Comparison of ENCODE assay signal across 14 cellular contexts in genomic region chr15:71493526-71493925, GRCh38.
DNase-seq lines count a peak whose midpoint lies in the region; ATAC-seq and TF ChIP-seq lines count a peak whose summit lies in the region.
"Had no signal": no experiment of that assay in that cellular context is flagged by ENCODE, and none has a peak within 500 bp of the region (broad histone marks: within the 10 kb centered on the region; RNA-seq: fewer than 3 reads in every experiment).

No MANE protein-coding gene starts in this region.

- H3K4me3 Mint-ChIP-seq in progenitor cell of endocrine pancreas (ENCODE audit: low read depth) (no peak overlapping the region), neural progenitor cell (no peak overlapping the region), endodermal cell (no peak overlapping the region)
- H3K4me3 Mint-ChIP-seq: CD14-positive monocyte; CD8-positive, alpha-beta T cell had no signal

- H3K18ac ChIP-seq in IMR-90 (ENCODE audit: low read depth, low read length) = no peak overlapping the region

- H3K27ac ChIP-seq in IMR-90 (ENCODE audit: insufficient read depth, low read length) (no peak overlapping the region), heart left ventricle (peak overlapping the region in 4 of 12 donors; percentile 53 to 76 (median 70)), right atrium auricular region (peak overlapping the region; percentile 51 to 78), neural progenitor cell (no peak overlapping the region), endodermal cell (ENCODE audit: low read depth, low read length) (no peak overlapping the region)

- H3K9me3 ChIP-seq in IMR-90 (ENCODE audit: control insufficient read depth, insufficient read depth, low read length) (no peaks in the 10 kb centered on the region), heart left ventricle (peaks cover 0 to 10% (median 0%) of the 10 kb centered on the region in 12 donors), right atrium auricular region (peaks cover 0 to 4% of the 10 kb centered on the region in 2 donors), mucosa of descending colon (no peaks in the 10 kb centered on the region), neural progenitor cell (ENCODE audit: low read depth) (no peaks in the 10 kb centered on the region), endodermal cell (ENCODE audit: control insufficient read depth, low read length) (no peaks in the 10 kb centered on the region)

- ATAC-seq in IMR-90 (ENCODE audit: low read depth) (no peak), heart left ventricle (peak in 3 of 4 donors; percentile 40 to 61 (median 48)), mucosa of descending colon (peak; percentile 33)
- ATAC-seq: CD8-positive, alpha-beta T cell had no signal

- no peak for TF ChIP-seq RAD21 in IMR-90 (IDR thresholded peaks at IDR 0.05; ENCODE audit: low read length)

- H3K4me2 ChIP-seq in IMR-90 (ENCODE audit: low read depth, low read length) (no peak overlapping the region), neural progenitor cell (no peak overlapping the region)

- H2BK5ac ChIP-seq in IMR-90 (ENCODE audit: low read depth, low read length, poor library complexity, severe bottlenecking) = no peak overlapping the region

- H4K20me1 ChIP-seq in IMR-90 (ENCODE audit: insufficient read depth, low read length) (peaks cover 3% of the 10 kb centered on the region; the same call in 1 of the 2 replicates), neural progenitor cell (ENCODE audit: low read depth) (no peaks in the 10 kb centered on the region)

- intact Hi-C loops in IMR-90 (cut with micrococcal nuclease) (no loop called here), heart left ventricle (cut with DNase I) (loop anchor here in 1 of 10 donors (5.0 kb wide), 1 partner anchor 36 kb away; no protein-coding TSS in a partner anchor), mucosa of descending colon (cut with DNase I, micrococcal nuclease) (no loop called here)

- H3K79me1 ChIP-seq in IMR-90 (ENCODE audit: low read depth in 1 of 2, low read length in 2 of 2) = peaks cover 0 to 13% of the 10 kb centered on the region in 2 experiments; a peak in 1 of 4 replicates

- H3K4me1 Mint-ChIP-seq in progenitor cell of endocrine pancreas (ENCODE audit: low read depth) = no peaks in the 10 kb centered on the region
- no peaks in the 10 kb centered on the region for H3K4me1 Mint-ChIP-seq in neural progenitor cell
- no peaks in the 10 kb centered on the region for H3K4me1 Mint-ChIP-seq in endodermal cell
- H3K4me1 Mint-ChIP-seq: CD14-positive monocyte had no signal

- no peak overlapping the region for H4K91ac ChIP-seq in IMR-90 (ENCODE audit: insufficient read depth, low read depth, low read length)

- H3K14ac ChIP-seq in IMR-90 (replicated peaks; ENCODE audit: low read depth, low read length) = no peak overlapping the region

- H3K27me3 Mint-ChIP-seq in progenitor cell of endocrine pancreas (peaks cover 16% of the 10 kb centered on the region), neural progenitor cell (ENCODE audit: insufficient read depth, low read depth) (peaks cover 4% of the 10 kb centered on the region), endodermal cell (ENCODE audit: insufficient read depth) (no peaks in the 10 kb centered on the region)

- no peak for TF ChIP-seq POLR2A in IMR-90 (IDR thresholded peaks at IDR 0.05; ENCODE audit: low read depth, low read length)
- no peak for TF ChIP-seq POLR2A in heart left ventricle (IDR thresholded peaks at IDR 0.05)

- H2BK120ac ChIP-seq in IMR-90 (ENCODE audit: low read depth, low read length) = no peak overlapping the region

- H4K8ac ChIP-seq in IMR-90 (ENCODE audit: low read depth in 2 of 2, low read length in 2 of 2) = no peak overlapping the region

- 70% methylated on average over 4 of the region's 5 CpGs; no CpG with 5 or more reads in 1 of the 2 experiments for WGBS in IMR-90 (ENCODE audit: extremely low coverage in 2 of 2, insufficient read length in 1 of 2), 2 experiments
- 64 to 82% (median 72%) methylated on average over 5 of the region's 5 CpGs for WGBS in heart left ventricle, 4 donors
- 93 to 96% methylated on average over 4 to 5 of the region's 5 CpGs for WGBS in endodermal cell (ENCODE audit: insufficient coverage in 1 of 2, insufficient read length in 1 of 2), 2 experiments

- H3K9ac ChIP-seq in IMR-90 (ENCODE audit: low read depth, low read length) (no peak overlapping the region), neural progenitor cell (no peak overlapping the region), endodermal cell (ENCODE audit: extremely low read depth, low read length, poor library complexity, severe bottlenecking) (no peak overlapping the region)

- H2BK15ac ChIP-seq in IMR-90 (ENCODE audit: low read depth, low read length) = no peak overlapping the region

- TF ChIP-seq CTCF in IMR-90 (conservative IDR thresholded peaks at IDR 0.05; ENCODE audit: low read depth, low read length) (no peak), heart left ventricle (IDR thresholded peaks at IDR 0.05) (no peak), right atrium auricular region (IDR thresholded peaks at IDR 0.05) (no peak), mucosa of descending colon (IDR thresholded peaks at IDR 0.05) (no peak), progenitor cell of endocrine pancreas (IDR thresholded peaks at IDR 0.05; ENCODE audit: unreplicated experiment) (no peak), neural progenitor cell (IDR thresholded peaks at IDR 0.05) (no peak), endodermal cell (conservative IDR thresholded peaks at IDR 0.05) (no peak)

- no peaks in the 10 kb centered on the region for H3K36me3 Mint-ChIP-seq in progenitor cell of endocrine pancreas (ENCODE audit: insufficient read depth)
- no peaks in the 10 kb centered on the region for H3K36me3 Mint-ChIP-seq in neural progenitor cell
- no peaks in the 10 kb centered on the region for H3K36me3 Mint-ChIP-seq in endodermal cell (ENCODE audit: low read depth)
- H3K36me3 Mint-ChIP-seq: CD14-positive monocyte; CD8-positive, alpha-beta T cell had no signal

- no peaks in the 10 kb centered on the region for H3K79me2 ChIP-seq in neural progenitor cell (ENCODE audit: low read depth)

- H2AK5ac ChIP-seq in IMR-90 (ENCODE audit: low read depth, low read length) = no peak overlapping the region

- peaks cover 3% of the 10 kb centered on the region for H3K9me3 Mint-ChIP-seq in progenitor cell of endocrine pancreas (ENCODE audit: low read depth)
- H3K9me3 Mint-ChIP-seq in neural progenitor cell = no peaks in the 10 kb centered on the region
- peaks cover 4% of the 10 kb centered on the region for H3K9me3 Mint-ChIP-seq in endodermal cell

- H3K27me3 ChIP-seq in IMR-90 (ENCODE audit: control insufficient read depth, insufficient read depth, low read length) (no peaks in the 10 kb centered on the region), heart left ventricle (no peaks in the 10 kb centered on the region), right atrium auricular region (no peaks in the 10 kb centered on the region), neural progenitor cell (no peaks in the 10 kb centered on the region), endodermal cell (ENCODE audit: control insufficient read depth, insufficient read depth, low read length, poor library complexity, severe bottlenecking) (no peaks in the 10 kb centered on the region)

- no peak overlapping the region for H3K56ac ChIP-seq in IMR-90 (ENCODE audit: extremely low read depth, insufficient read depth, low read length)

- no peak overlapping the region for H3K27ac Mint-ChIP-seq in progenitor cell of endocrine pancreas
- no peak overlapping the region for H3K27ac Mint-ChIP-seq in neural progenitor cell
- H3K27ac Mint-ChIP-seq in endodermal cell = no peak overlapping the region
- H3K27ac Mint-ChIP-seq: CD14-positive monocyte; CD8-positive, alpha-beta T cell had no signal

- POLR2A ChIA-PET in IMR-90 (lab: Charles Lee; ENCODE audit: unreplicated experiment) = no interaction called here

- no TSS peak for BruUV-seq in IMR-90 (replicated peaks; lab: Mats Ljungman, UMichigan)

- DNase-seq in IMR-90 (no peak), heart left ventricle (peak in 1 of 5 donors; percentile 26), right atrium auricular region (ENCODE audit: low spot score) (no peak), mucosa of descending colon (no peak), progenitor cell of endocrine pancreas (ENCODE audit: low spot score, unreplicated experiment) (no peak), neural progenitor cell (ENCODE audit: low spot score) (no peak), endodermal cell (no peak)
- DNase-seq: CD8-positive, alpha-beta T cell; COR-L47; DMS153; DMS79 treated with DMSO at 0.1 percent for 48 hours; GDM1; HCEC 1CT had no signal

- no peak overlapping the region for H2BK20ac ChIP-seq in IMR-90 (ENCODE audit: low read depth, low read length)

- H2AFZ ChIP-seq in IMR-90 (replicated peaks; ENCODE audit: low read length, poor library complexity) = no peak overlapping the region
- no peak overlapping the region for H2AFZ ChIP-seq in neural progenitor cell (replicated peaks)

- dilution Hi-C loops in IMR-90 (cut with HindIII; ENCODE audit: low sequenced_read_pairs, unreplicated experiment) = no loop called here

- peaks cover 10% of the 10 kb centered on the region for H3K4me1 ChIP-seq in IMR-90 (ENCODE audit: control insufficient read depth, insufficient read depth, low read length)
- H3K4me1 ChIP-seq in heart left ventricle = peaks cover 0 to 51% (median 12%) of the 10 kb centered on the region in 12 donors
- H3K4me1 ChIP-seq in right atrium auricular region = peaks cover 0 to 27% of the 10 kb centered on the region in 2 donors
- no peaks in the 10 kb centered on the region for H3K4me1 ChIP-seq in mucosa of descending colon (ENCODE audit: low read depth)
- H3K4me1 ChIP-seq in neural progenitor cell = no peaks in the 10 kb centered on the region
- H3K4me1 ChIP-seq in endodermal cell (ENCODE audit: control insufficient read depth, insufficient read depth, low read length) = no peaks in the 10 kb centered on the region

- CTCF ChIA-PET in IMR-90 (lab: Yijun Ruan, JAX) = interaction anchor here (1.4 kb wide), 1 partner anchor 30 kb away, joined by 3 read pairs; no protein-coding TSS in a partner anchor

- no peaks in the 10 kb centered on the region; the same call in 1 of the 2 replicates for H3K36me3 ChIP-seq in IMR-90 (ENCODE audit: control insufficient read depth, insufficient read depth, low read length)
- no peaks in the 10 kb centered on the region for H3K36me3 ChIP-seq in heart left ventricle
- no peaks in the 10 kb centered on the region for H3K36me3 ChIP-seq in right atrium auricular region
- no peaks in the 10 kb centered on the region for H3K36me3 ChIP-seq in mucosa of descending colon (ENCODE audit: low read depth)
- no peaks in the 10 kb centered on the region for H3K36me3 ChIP-seq in neural progenitor cell
- no peaks in the 10 kb centered on the region for H3K36me3 ChIP-seq in endodermal cell (ENCODE audit: control insufficient read depth, insufficient read depth, low read length)

- no peaks in the 10 kb centered on the region for H3F3A ChIP-seq in neural progenitor cell (ENCODE audit: low read depth)

- peaks cover 11% of the 10 kb centered on the region for H3K9me1 ChIP-seq in IMR-90 (ENCODE audit: insufficient read depth, low read length)

- H2AK9ac ChIP-seq in IMR-90 (replicated peaks; ENCODE audit: low read depth, low read length, poor library complexity) = peak overlapping the region; percentile 8

- H3K4ac ChIP-seq in IMR-90 (ENCODE audit: low read depth, low read length) = no peak overlapping the region

- no peak overlapping the region for H4K5ac ChIP-seq in IMR-90 (ENCODE audit: low read depth, low read length)

- in situ Hi-C loops in IMR-90 (cut with MboI; ENCODE audit: low sequenced_read_pairs) = no loop called here

- no peak overlapping the region for H3K23ac ChIP-seq in IMR-90 (ENCODE audit: low read depth, low read length)

- H3K4me3 ChIP-seq in IMR-90 (ENCODE audit: insufficient read depth, low read depth, low read length) (no peak overlapping the region), heart left ventricle (no peak overlapping the region), right atrium auricular region (no peak overlapping the region), mucosa of descending colon (no peak overlapping the region), neural progenitor cell (no peak overlapping the region), endodermal cell (ENCODE audit: low read length) (no peak overlapping the region)

Comparison
In these comparisons a context has a peak if more than half of its experiments do, and no peak if none do; other contexts are left out.
1. H3K27ac ChIP-seq: peak in right atrium auricular region (2 of 2); none in IMR-90 (single experiment), neural progenitor cell (single experiment) and endodermal cell (single experiment).